8 cellular contexts compared by ENCODE assay signal in the genomic region with DNA sequence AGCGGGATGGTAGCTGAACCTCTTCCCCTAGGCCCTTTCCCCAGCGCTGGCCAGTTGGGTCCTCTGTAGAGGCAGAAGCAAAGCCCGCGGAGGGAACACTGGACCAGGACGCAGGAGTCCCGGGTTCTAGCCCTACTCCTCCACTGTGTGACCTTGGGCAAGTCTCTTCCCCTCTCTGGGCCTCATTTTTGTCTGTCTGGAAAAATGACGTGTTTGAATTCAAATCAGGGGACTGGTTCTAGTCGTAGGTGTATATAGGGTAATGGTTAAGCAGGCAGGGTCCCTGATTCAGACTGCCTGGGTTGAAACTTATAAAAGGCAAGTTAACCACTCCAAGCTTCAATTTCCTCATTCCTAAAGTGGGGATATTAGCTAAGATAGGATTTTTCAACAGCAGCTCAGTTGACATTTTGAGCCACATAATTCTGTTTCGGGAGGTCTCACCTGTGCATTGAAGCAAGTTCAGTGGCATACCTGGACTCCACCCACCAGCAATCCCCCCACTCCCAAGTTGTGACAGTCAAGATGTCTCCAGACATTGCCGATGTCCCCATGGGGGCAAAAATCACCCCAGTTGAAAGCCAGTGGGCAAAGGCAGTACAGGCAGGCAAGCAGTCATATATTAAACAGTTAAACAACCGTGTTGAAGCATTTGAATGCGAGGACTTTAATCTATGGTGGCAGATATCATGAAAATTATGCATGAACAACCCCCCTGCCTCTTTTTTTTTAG. TPM values are rescaled to one million over a fixed set of nuclear protein-coding genes. Genes with fewer than 3 reads are reported as not detected.
DNase-seq lines count a peak whose midpoint lies in the region; ATAC-seq and TF ChIP-seq lines count a peak whose summit lies in the region.

No MANE protein-coding gene starts in this region.

- no peak for ATAC-seq in naive thymus-derived CD4-positive, alpha-beta T cell
- ATAC-seq in HG03342 (IDR thresholded peaks at IDR 0.05; ENCODE audit: unreplicated experiment) (no peak), HG03457 (IDR thresholded peaks at IDR 0.05; ENCODE audit: unreplicated experiment) (no peak), GM21528 (IDR thresholded peaks at IDR 0.05; ENCODE audit: low FRiP score, unreplicated experiment) (no peak)

- H3K4me1 Mint-ChIP-seq in naive thymus-derived CD4-positive, alpha-beta T cell = peaks cover 21 to 41% (median 41%) of the 10 kb centered on the region in 7 donors

- intact Hi-C loops in naive thymus-derived CD4-positive, alpha-beta T cell (cut with micrococcal nuclease) = loop anchor here (1.0 to 10.0 kb wide), 13 partner anchors 11 to 1210 kb away; a partner anchor contains a TSS

- no peaks in the 10 kb centered on the region for H3K9me2 ChIP-seq in DOHH2 (replicated peaks; ENCODE audit: control insufficient read depth, low read length)

- H3K36me3 Mint-ChIP-seq in naive thymus-derived CD4-positive, alpha-beta T cell = peaks cover 0 to 5% (median 0%) of the 10 kb centered on the region in 5 donors

- H3K4me3 ChIP-seq in DOHH2 (ENCODE audit: low read length) (peak overlapping the region; percentile 86), choroid plexus epithelial cell (ENCODE audit: low read depth, low read length) (peak overlapping the region; percentile 88)
- H3K4me3 ChIP-seq in naive thymus-derived CD4-positive, alpha-beta T cell (ENCODE audit: low read length) = peak overlapping the region; percentile 70

- peak overlapping the region; percentile 81 to 97 (median 92) for H3K27ac Mint-ChIP-seq in naive thymus-derived CD4-positive, alpha-beta T cell

- H3K36me3 ChIP-seq in DOHH2 (ENCODE audit: control insufficient read depth, low read length) = peaks cover 48% of the 10 kb centered on the region
- H3K36me3 ChIP-seq in naive thymus-derived CD4-positive, alpha-beta T cell (ENCODE audit: control insufficient read depth in 2 of 3, insufficient read depth in 3 of 3, low read length in 3 of 3) = peaks cover 0 to 9% (median 0%) of the 10 kb centered on the region in 3 experiments

- no peaks in the 10 kb centered on the region for H3K9me3 ChIP-seq in DOHH2 (ENCODE audit: control insufficient read depth, insufficient read depth, low read length)
- no peaks in the 10 kb centered on the region for H3K9me3 ChIP-seq in naive thymus-derived CD4-positive, alpha-beta T cell (ENCODE audit: control insufficient read depth in 2 of 3, low read length in 3 of 3)

- CTCF ChIA-PET in naive thymus-derived CD4-positive, alpha-beta T cell (lab: Charles Lee) = interaction anchor here (0.6 to 2.8 kb wide), 5 partner anchors 10 to 116 kb away, joined by 3 to 17 read pairs (median 4); no protein-coding TSS in a partner anchor

- H3K9me3 Mint-ChIP-seq in naive thymus-derived CD4-positive, alpha-beta T cell = no peaks in the 10 kb centered on the region

- peaks cover 41% of the 10 kb centered on the region for H3F3A ChIP-seq in DOHH2 (ENCODE audit: control insufficient read depth, insufficient read depth)

- peak overlapping the region; percentile 79 to 99 (median 92) for H3K4me3 Mint-ChIP-seq in naive thymus-derived CD4-positive, alpha-beta T cell

- peaks cover 59% of the 10 kb centered on the region for H3K4me1 ChIP-seq in DOHH2 (ENCODE audit: control insufficient read depth, low read length)
- peaks cover 17 to 32% of the 10 kb centered on the region in 2 donors for H3K4me1 ChIP-seq in naive thymus-derived CD4-positive, alpha-beta T cell (ENCODE audit: control insufficient read depth in 2 of 2, insufficient read depth in 2 of 2, low read length in 2 of 2)

- POLR2A ChIA-PET in naive thymus-derived CD4-positive, alpha-beta T cell (lab: Charles Lee) = interaction anchor here (0.6 to 5.6 kb wide), 13 partner anchors 10 to 244 kb away, joined by 3 to 51 read pairs (median 5); a partner anchor contains a TSS

- H3K27ac ChIP-seq in DOHH2 (ENCODE audit: low read depth, low read length) = peak overlapping the region; percentile 98
- peak overlapping the region; percentile 83 for H3K27ac ChIP-seq in naive thymus-derived CD4-positive, alpha-beta T cell (ENCODE audit: low read depth, low read length)

- TF ChIP-seq CTCF in DOHH2 (IDR thresholded peaks at IDR 0.05; ENCODE audit: low read depth, low read length, poor library complexity, severe bottlenecking) (no peak), choroid plexus epithelial cell (conservative IDR thresholded peaks at IDR 0.05; ENCODE audit: low read depth, low read length) (no peak)

- H4K20me1 ChIP-seq in DOHH2 (ENCODE audit: control insufficient read depth, insufficient read depth, low read depth, low read length) = no peaks in the 10 kb centered on the region

- no peaks in the 10 kb centered on the region for H3K27me3 Mint-ChIP-seq in naive thymus-derived CD4-positive, alpha-beta T cell

- no peaks in the 10 kb centered on the region for H3K27me3 ChIP-seq in DOHH2 (ENCODE audit: control insufficient read depth, low read length)
- H3K27me3 ChIP-seq in naive thymus-derived CD4-positive, alpha-beta T cell (ENCODE audit: control insufficient read depth in 2 of 2, insufficient read depth in 2 of 2, low read length in 2 of 2) = no peaks in the 10 kb centered on the region

- peak overlapping the region; percentile 83 for H3K4me2 ChIP-seq in DOHH2 (ENCODE audit: low read length)

- peaks cover 86% of the 10 kb centered on the region for H3K79me2 ChIP-seq in DOHH2 (ENCODE audit: control insufficient read depth, low read length)

- DNase-seq in NOMO-1 treated with DMSO at 0.1 percent for 48 hours (lab: John Stamatoyannopoulos, UW; ENCODE audit: unreplicated experiment) (peak; percentile 10), choroid plexus epithelial cell (ENCODE audit: low read depth) (no peak), DMS 273 treated with DMSO at 0.1 percent for 48 hours (lab: John Stamatoyannopoulos, UW) (no peak)
- peak in 4 of 9 donors; percentile 9 to 49 (median 26) for DNase-seq in naive thymus-derived CD4-positive, alpha-beta T cell

RNA-seq across cellular contexts. Expression of a gene that starts 0.9 kb away (rescaled TPM):
- 100 to 1,000 TPM in 3 of 5 experiments, 10 to 100 TPM in 2; 49.5 to 124 (median 107) TPM for total RNA-seq in naive thymus-derived CD4-positive, alpha-beta T cell
- 10 to 100 TPM; 15.3 to 31.2 TPM for polyA plus RNA-seq in naive thymus-derived CD4-positive, alpha-beta T cell

RNA-seq across cellular contexts. Expression of a gene that starts 36.6 kb away (rescaled TPM):
- 10 to 100 TPM in 3 of 5 experiments, 1 to 10 TPM in 2; 6.4 to 20.2 (median 14.1) TPM for total RNA-seq in naive thymus-derived CD4-positive, alpha-beta T cell
- 10 to 100 TPM; 23.2 to 28.9 TPM for polyA plus RNA-seq in naive thymus-derived CD4-positive, alpha-beta T cell

RNA-seq across cellular contexts. Expression of a gene that starts 36.9 kb away (rescaled TPM):
- total RNA-seq in naive thymus-derived CD4-positive, alpha-beta T cell = 10 to 100 TPM; 55.8 to 81.1 (median 76.7) TPM
- polyA plus RNA-seq in naive thymus-derived CD4-positive, alpha-beta T cell = 10 to 100 TPM; 18.9 to 40.3 TPM
